Comparison of ENCODE assay signal across 25 cellular contexts in the genomic region with DNA sequence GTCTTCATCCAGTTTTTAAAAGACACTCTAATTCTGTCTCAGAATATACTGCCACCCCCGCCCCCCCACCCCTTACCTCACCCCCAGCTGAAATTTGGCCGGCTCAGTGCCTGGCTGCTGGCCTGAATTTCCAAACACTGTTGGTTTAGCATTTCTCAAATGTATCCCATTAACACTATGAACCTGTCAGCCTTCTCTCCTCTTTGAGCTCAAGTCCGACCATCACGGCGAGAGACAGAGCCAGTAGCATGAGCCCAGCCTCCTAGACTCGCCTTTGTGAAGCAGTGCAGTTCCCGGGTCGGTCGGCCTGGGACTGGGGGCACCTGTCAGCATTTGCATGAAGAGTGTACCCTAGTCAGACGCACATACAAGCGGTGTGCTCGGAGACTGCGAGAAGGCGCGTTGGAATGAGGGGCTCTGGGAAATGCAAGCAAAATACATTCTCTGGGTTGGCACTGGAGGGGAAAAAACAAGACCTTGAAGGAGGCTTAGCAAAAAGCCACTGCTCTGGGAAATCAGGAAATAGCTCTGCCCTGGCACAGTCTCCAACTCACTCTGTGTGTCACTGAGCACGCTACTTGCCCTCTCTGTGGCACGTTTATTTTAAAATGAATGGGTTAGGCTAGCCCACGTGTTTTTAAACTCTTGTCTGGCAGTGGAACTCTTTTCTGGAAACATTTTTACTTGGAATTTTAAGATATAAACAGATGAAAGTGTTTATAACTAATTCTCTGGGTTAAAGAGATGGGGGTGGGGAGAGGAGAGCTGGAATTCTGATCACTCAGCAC.
"Had no signal": no experiment of that assay in that cellular context is flagged by ENCODE, and none has a peak within 500 bp of the region (broad histone marks: within the 10 kb centered on the region; RNA-seq: fewer than 3 reads in every experiment).

No MANE protein-coding gene starts in this region.

- H3K4me1 ChIP-seq: prostate gland had no signal

- H3K36me3 ChIP-seq: cardiac muscle cell, left ventricle myocardium inferior, prostate gland, right atrium auricular region, suprapubic skin had no signal

- DNase-seq: activated CD4-positive, alpha-beta T cell treated with anti-CD3 and anti-CD28 coated beads for 4 hours; activated CD4-positive, alpha-beta T cell treated with anti-CD3 and anti-CD28 coated beads, Interleukin-2, amount 50 U/mL, for 48 hours; activated CD4-positive, CD25-positive, alpha-beta regulatory T cell; activated CD8-positive, alpha-beta memory T cell treated with anti-CD3 and anti-CD28 coated beads, Interleukin-2, amount 50 U/mL, for 48 hours; activated naive CD4-positive, alpha-beta T cell treated with Interleukin-2 at 50 U/mL for 16 hours; activated naive CD8-positive, alpha-beta T cell treated with anti-CD3 and anti-CD28 coated beads, Interleukin-2, amount 10 ng/mL, durations not matched to agents 7 days and 5 days; activated T-cell treated with anti-CD3 and anti-CD28 coated beads, Interleukin-2, amount 50 U/mL, for 4 hours; cortex of kidney; foreskin fibroblast; glutamatergic neuron; immature natural killer cell; kidney glomerular epithelial cell; left ventricle myocardium inferior; occipital lobe; stimulated activated CD4-positive, alpha-beta T cell treated with anti-CD3 and anti-CD28 coated beads, Interleukin-1b, Interleukin-23, amount 100 ng/mL, for 48 hours; stimulated activated naive CD8-positive, alpha-beta T cell treated with anti-CD3 and anti-CD28 coated beads, Interleukin-15, amount 100 ng/mL, for 72 hours; T1000; trophoblast cell had no signal

- H3K4me3 ChIP-seq: cardiac muscle cell, hepatocyte, left ventricle myocardium inferior, prostate gland, right atrium auricular region, skin epidermis, suprapubic skin had no signal

- H3K27me3 ChIP-seq: cardiac muscle cell, hepatocyte, right atrium auricular region, suprapubic skin had no signal

- H2AFZ ChIP-seq: hepatocyte had no signal

- H3K4me2 ChIP-seq: hepatocyte had no signal

- H3K9me3 ChIP-seq: left ventricle myocardium inferior, prostate gland, right atrium auricular region, suprapubic skin had no signal

- ATAC-seq: activated T-cell treated with anti-CD3 and anti-CD28 coated beads, Interleukin-2, amount 50 U/mL, for 4 hours; natural killer cell treated with Interleukin-12 subunit alpha and Interleukin-12 subunit beta and Interleukin-15 and Interleukin-18, amount 100 ng/mL, for 72 hours; stimulated activated naive CD8-positive, alpha-beta T cell treated with anti-CD3 and anti-CD28 coated beads, Interleukin-15, amount 100 ng/mL, for 72 hours had no signal

- H3K27ac ChIP-seq: cardiac muscle cell, hepatocyte, left ventricle myocardium inferior, prostate gland, right atrium auricular region, skin epidermis, suprapubic skin had no signal
